14 cellular contexts compared by ENCODE assay signal in genomic region chr15:91589360-91589759, GRCh38.
DNase-seq lines count a peak whose midpoint lies in the region; ATAC-seq and TF ChIP-seq lines count a peak whose summit lies in the region.
"Had no signal": no experiment of that assay in that cellular context is flagged by ENCODE, and none has a peak within 500 bp of the region (broad histone marks: within the 10 kb centered on the region; RNA-seq: fewer than 3 reads in every experiment).

No MANE protein-coding gene starts in this region.

- DNase-seq in SK-N-SH, result no peak
- DNase-seq in RWPE2 (ENCODE audit: low spot score), result no peak
- DNase-seq in fibroblast of pulmonary artery (ENCODE audit: low read depth), result no peak
- DNase-seq in lower leg skin (ENCODE audit: low spot score in 2 of 2), result no peak
- no peak for DNase-seq in activated effector memory CD4-positive, alpha-beta T cell treated with Interleukin-2 at 50 U/mL for 16 hours
- DNase-seq: activated CD4-positive, CD25-positive, alpha-beta regulatory T cell treated with anti-CD3 and anti-CD28 coated beads, Interleukin-2, amount 50 U/mL, for 72 hours; COR-L47; lower lobe of right lung; NCI-H2029 treated with DMSO at 0.1 percent for 48 hours; NCI-H748 treated with DMSO at 0.1 percent for 48 hours had no signal

- CTCF ChIA-PET in SK-N-SH (lab: Yijun Ruan, JAX), result no interaction called here

- H3K9me3 ChIP-seq in SK-N-SH, result no peaks in the 10 kb centered on the region
- no peaks in the 10 kb centered on the region for H3K9me3 ChIP-seq in RWPE2 (ENCODE audit: severe bottlenecking)
- H3K9me3 ChIP-seq: lower lobe of right lung had no signal

- H3K36me3 ChIP-seq in SK-N-SH (replicated peaks in 1 of 2; ENCODE audit: control insufficient read depth in 1 of 2, insufficient read depth in 2 of 2, low read length in 1 of 2), result no peaks in the 10 kb centered on the region
- no peaks in the 10 kb centered on the region for H3K36me3 ChIP-seq in RWPE2 (ENCODE audit: low read depth)
- H3K36me3 ChIP-seq: lower lobe of right lung had no signal

- TF ChIP-seq RAD21 in SK-N-SH (IDR thresholded peaks at IDR 0.05; ENCODE audit: low read length), result peak; percentile 20; the same call in 1 of the 2 replicates

- ATAC-seq in SK-N-SH treated with all-trans-retinoic acid at 6 μM for 48 hours (no peak), RWPE2 (ENCODE audit: low read depth) (peak; percentile 50; the same call in 1 of the 3 replicates), HG03571 (IDR thresholded peaks at IDR 0.05; ENCODE audit: unreplicated experiment) (no peak)
- ATAC-seq: lower lobe of right lung; naive thymus-derived CD8-positive, alpha-beta T cell had no signal

- intact Hi-C loops in lower leg skin (cut with DNase I; ENCODE audit: low total_unique reads), result no loop called here

- no peak overlapping the region for H3K27ac ChIP-seq in SK-N-SH (ENCODE audit: low read depth in 2 of 2, low read length in 1 of 2)
- no peak overlapping the region for H3K27ac ChIP-seq in C4-2B
- no peak overlapping the region for H3K27ac ChIP-seq in RWPE2 (ENCODE audit: poor library complexity, severe bottlenecking)
- H3K27ac ChIP-seq: lower lobe of right lung had no signal

- no peak for TF ChIP-seq CTCF in SK-N-SH (IDR thresholded peaks at IDR 0.05)
- peak; percentile 35; the same call in 1 of the 2 replicates for TF ChIP-seq CTCF in C4-2B (conservative IDR thresholded peaks at IDR 0.05)
- peak; percentile 35 for TF ChIP-seq CTCF in RWPE2 (IDR thresholded peaks at IDR 0.05; ENCODE audit: poor library complexity, severe bottlenecking)
- TF ChIP-seq CTCF in fibroblast of pulmonary artery (IDR thresholded peaks at IDR 0.05; ENCODE audit: low read length, missing control alignments), result peak; percentile 1
- no peak for TF ChIP-seq CTCF in lower leg skin (IDR thresholded peaks at IDR 0.05)

- no peak overlapping the region for H3K4me2 ChIP-seq in SK-N-SH

- no peaks in the 10 kb centered on the region for H3K4me1 ChIP-seq in SK-N-SH (ENCODE audit: control insufficient read depth in 1 of 2, insufficient read depth in 2 of 2, low read depth in 1 of 2, low read length in 1 of 2)
- no peaks in the 10 kb centered on the region for H3K4me1 ChIP-seq in RWPE2 (ENCODE audit: insufficient read depth, poor library complexity, severe bottlenecking)
- H3K4me1 ChIP-seq: lower lobe of right lung had no signal

- POLR2A ChIA-PET in SK-N-SH (lab: Yijun Ruan, JAX), result no interaction called here

- TF ChIP-seq EP300 in SK-N-SH (IDR thresholded peaks at IDR 0.05; ENCODE audit: borderline replicate concordance in 1 of 2, low read depth in 1 of 2, low read length in 1 of 2), result no peak

- WGBS in SK-N-SH (ENCODE audit: low lambda C conversion rate), result 58% methylated on average over 3 of the region's 3 CpGs
- WGBS in lower leg skin, 2 donors, result 94 to 98% methylated on average over 3 of the region's 3 CpGs

- H3K4me3 ChIP-seq in SK-N-SH (ENCODE audit: low read depth in 2 of 2, low read length in 1 of 2) (no peak overlapping the region), RWPE2 (ENCODE audit: severe bottlenecking) (no peak overlapping the region), fibroblast of pulmonary artery (replicated peaks; ENCODE audit: low read depth, low read length) (no peak overlapping the region), lower leg skin (ENCODE audit: low read depth, poor library complexity, severe bottlenecking) (no peak overlapping the region)
- H3K4me3 ChIP-seq: lower lobe of right lung had no signal

- no peaks in the 10 kb centered on the region for H3F3A ChIP-seq in SK-N-SH (replicated peaks; ENCODE audit: insufficient read depth)

- H3K79me2 ChIP-seq in SK-N-SH (ENCODE audit: insufficient read depth), result no peaks in the 10 kb centered on the region

- no peak for TF ChIP-seq POLR2A in lower leg skin (IDR thresholded peaks at IDR 0.05)

- H3K9ac ChIP-seq in SK-N-SH, result no peak overlapping the region

- no peaks in the 10 kb centered on the region for H4K20me1 ChIP-seq in SK-N-SH (ENCODE audit: insufficient read depth)

- H2AFZ ChIP-seq in SK-N-SH (ENCODE audit: low read depth), result no peak overlapping the region

- no peaks in the 10 kb centered on the region for H3K9me2 ChIP-seq in SK-N-SH

- H3K27me3 ChIP-seq in SK-N-SH (ENCODE audit: insufficient read depth), result no peaks in the 10 kb centered on the region
- peaks cover 15% of the 10 kb centered on the region for H3K27me3 ChIP-seq in RWPE2 (ENCODE audit: insufficient read depth, poor library complexity, severe bottlenecking)

TF ChIP-seq in SK-N-SH, 30 proteins besides CTCF, POLR2A, EP300 and RAD21:
- TF ChIP-seq RXRA (IDR thresholded peaks at IDR 0.05; ENCODE audit: borderline replicate concordance, low read depth), result no peak
- no peak for TF ChIP-seq SMC3 (IDR thresholded peaks at IDR 0.05; ENCODE audit: low read depth, low read length)
- TF ChIP-seq USF1 (IDR thresholded peaks at IDR 0.05; ENCODE audit: borderline replicate concordance, low read depth), result no peak
- TF ChIP-seq CHD2 (IDR thresholded peaks at IDR 0.05; ENCODE audit: low read length, partially characterized antibody), result no peak
- no peak for TF ChIP-seq GABPA (IDR thresholded peaks at IDR 0.05; ENCODE audit: low read depth)
- no peak for TF ChIP-seq MXI1 (IDR thresholded peaks at IDR 0.05; ENCODE audit: low read depth, low read length)
- TF ChIP-seq POLR2AphosphoS5 (IDR thresholded peaks at IDR 0.05; ENCODE audit: low read depth, low read length), result no peak
- TF ChIP-seq MAX (IDR thresholded peaks at IDR 0.05; ENCODE audit: low read depth), result no peak

TF ChIP-seq in SK-N-SH treated with all-trans-retinoic acid at 6 μM for 48 hours, 23 proteins besides CTCF, POLR2A, EP300 and RAD21 (continues in another document):
- TF ChIP-seq TSHZ2 (CRISPR knock-in tag; IDR thresholded peaks at IDR 0.05) (no peak), ZC3H10 (CRISPR knock-in tag; IDR thresholded peaks at IDR 0.05) (no peak), PATZ1 (CRISPR knock-in tag; IDR thresholded peaks at IDR 0.05; ENCODE audit: borderline replicate concordance) (no peak), TOX (CRISPR knock-in tag; IDR thresholded peaks at IDR 0.05; ENCODE audit: borderline replicate concordance) (no peak), RARB (CRISPR knock-in tag; IDR thresholded peaks at IDR 0.05) (no peak), CREB5 (CRISPR knock-in tag; IDR thresholded peaks at IDR 0.05; ENCODE audit: low read depth) (no peak), ZFP30 (CRISPR knock-in tag; IDR thresholded peaks at IDR 0.05) (no peak), ARNTL (CRISPR knock-in tag; IDR thresholded peaks at IDR 0.05; ENCODE audit: borderline replicate concordance, low read depth) (no peak), ISL1 (CRISPR knock-in tag; IDR thresholded peaks at IDR 0.05) (no peak)

Comparison
In these comparisons a context has a peak if more than half of its experiments do, and no peak if none do; other contexts are left out.
1. CTCF ChIP-seq: peak in C4-2B (single experiment), RWPE2 (single experiment) and fibroblast of pulmonary artery (single experiment); none in SK-N-SH (single experiment) and lower leg skin (0 of 3).